In genomic region chr1:165353731-165354671, GRCh38 we compare ENCODE assay signal across 19 cellular contexts. TPM values are rescaled to one million over a fixed set of nuclear protein-coding genes. Genes with fewer than 3 reads are reported as not detected.
DNase-seq lines count a peak whose midpoint lies in the region; ATAC-seq and TF ChIP-seq lines count a peak whose summit lies in the region.
"Had no signal": no experiment of that assay in that cellular context is flagged by ENCODE, and none has a peak within 500 bp of the region (broad histone marks: within the 10 kb centered on the region; RNA-seq: fewer than 3 reads in every experiment).

No MANE protein-coding gene starts in this region.

- H3K4me3 ChIP-seq in endodermal cell (ENCODE audit: low read length), result peak overlapping the region; percentile 78
- H3K4me3 ChIP-seq: gastroesophageal sphincter, pancreas, SJSA1 had no signal

- DNase-seq in DMS53 treated with DMSO at 0.1 percent for 48 hours (lab: John Stamatoyannopoulos, UW; ENCODE audit: unreplicated experiment) (peak; percentile 39), endodermal cell (peak; percentile 73), hippocampal formation (lab: John Stamatoyannopoulos, UW) (no peak), substantia nigra (lab: John Stamatoyannopoulos, UW) (no peak), MCF 10A (ENCODE audit: unreplicated experiment) (no peak)
- DNase-seq in effector memory CD8-positive, alpha-beta T cell, result no peak
- DNase-seq: activated CD4-positive, alpha-beta memory T cell treated with anti-CD3 and anti-CD28 coated beads for 36 hours; kidney; NCI-H526 treated with DMSO at 0.1 percent for 48 hours; pancreas had no signal

- H3K36me3 Mint-ChIP-seq in endodermal cell (ENCODE audit: low read depth) (no peaks in the 10 kb centered on the region), nephron (ENCODE audit: low read depth) (no peaks in the 10 kb centered on the region), MCF 10A (ENCODE audit: insufficient read depth, unreplicated experiment) (no peaks in the 10 kb centered on the region)
- no peaks in the 10 kb centered on the region for H3K36me3 Mint-ChIP-seq in effector memory CD8-positive, alpha-beta T cell (ENCODE audit: insufficient read depth)
- H3K36me3 Mint-ChIP-seq: activated CD4-positive, alpha-beta memory T cell treated with anti-CD3 and anti-CD28 coated beads for 36 hours; IgD-negative memory B cell had no signal

- H3K9ac ChIP-seq in ES-I3 (ENCODE audit: low read depth, low read length) (peak overlapping the region; percentile 56; the same call in 1 of the 2 replicates), endodermal cell (ENCODE audit: extremely low read depth, low read length, poor library complexity, severe bottlenecking) (no peak overlapping the region)

- H3K27ac Mint-ChIP-seq in endodermal cell, result no peak overlapping the region
- peak overlapping the region in 1 of 3 experiments; percentile 21 for H3K27ac Mint-ChIP-seq in nephron
- H3K27ac Mint-ChIP-seq in effector memory CD8-positive, alpha-beta T cell, result no peak overlapping the region
- no peak overlapping the region for H3K27ac Mint-ChIP-seq in MCF 10A (ENCODE audit: low read depth, unreplicated experiment)
- H3K27ac Mint-ChIP-seq: activated CD4-positive, alpha-beta memory T cell treated with anti-CD3 and anti-CD28 coated beads for 36 hours; activated T-helper 2 cell treated with anti-CD3 and anti-CD28 coated beads, Interferon-gamma antibody, Interleukin-2, Interleukin-4, amounts not matched to agents 10 μg/mL and 5 μg/mL and 100 μg/mL, durations not matched to agents 14 hours and 24 hours and 36 hours; IgD-negative memory B cell had no signal

- POLR2A ChIA-PET in MCF 10A (lab: Yijun Ruan, JAX), result no interaction called here

- H3K27me3 Mint-ChIP-seq in endodermal cell (ENCODE audit: insufficient read depth) (peaks cover 96% of the 10 kb centered on the region), nephron (ENCODE audit: low read depth) (peaks cover 98% of the 10 kb centered on the region), MCF 10A (ENCODE audit: insufficient read depth, unreplicated experiment) (peaks cover 62% of the 10 kb centered on the region)
- peaks cover 78 to 88% of the 10 kb centered on the region in 2 donors for H3K27me3 Mint-ChIP-seq in effector memory CD8-positive, alpha-beta T cell

- H3K9me3 ChIP-seq in ES-I3 (ENCODE audit: control insufficient read depth, insufficient read depth, low read length), result no peaks in the 10 kb centered on the region
- no peaks in the 10 kb centered on the region for H3K9me3 ChIP-seq in endodermal cell (ENCODE audit: control insufficient read depth, low read length)
- H3K9me3 ChIP-seq: gastroesophageal sphincter, pancreas, SJSA1 had no signal

- H3K27me3 ChIP-seq in endodermal cell (ENCODE audit: control insufficient read depth, insufficient read depth, low read length, poor library complexity, severe bottlenecking), result peaks cover 100% of the 10 kb centered on the region

- H3K4me1 ChIP-seq in ES-I3 (ENCODE audit: insufficient read depth, low read length) (0 out of 2 replicates have a peak, but pooled peaks cover 9% of the 10 kb centered on the region), endodermal cell (ENCODE audit: control insufficient read depth, insufficient read depth, low read length) (peaks cover 34% of the 10 kb centered on the region)
- H3K4me1 ChIP-seq: pancreas, SJSA1 had no signal

- CTCF ChIA-PET in MCF 10A (lab: Yijun Ruan, JAX), result interaction anchor here (0.5 to 24.8 kb wide), 3 partner anchors 13 to 171 kb away, joined by 3 to 340 read pairs (median 6); no protein-coding TSS in a partner anchor

- H3K9me3 Mint-ChIP-seq in endodermal cell (no peaks in the 10 kb centered on the region), nephron (no peaks in the 10 kb centered on the region), MCF 10A (ENCODE audit: unreplicated experiment) (no peaks in the 10 kb centered on the region)
- H3K9me3 Mint-ChIP-seq in effector memory CD8-positive, alpha-beta T cell, result no peaks in the 10 kb centered on the region
- H3K9me3 Mint-ChIP-seq: activated CD4-positive, alpha-beta memory T cell treated with anti-CD3 and anti-CD28 coated beads for 36 hours; activated T-helper 2 cell treated with anti-CD3 and anti-CD28 coated beads, Interferon-gamma antibody, Interleukin-2, Interleukin-4, amounts not matched to agents 10 μg/mL and 5 μg/mL and 100 μg/mL, durations not matched to agents 14 hours and 24 hours and 36 hours; IgD-negative memory B cell had no signal

- TF ChIP-seq CTCF in endodermal cell (conservative IDR thresholded peaks at IDR 0.05), result no peak
- no peak for TF ChIP-seq CTCF in nephron (IDR thresholded peaks at IDR 0.05; ENCODE audit: unreplicated experiment in 3 of 3)
- TF ChIP-seq CTCF in MCF 10A (IDR thresholded peaks at IDR 0.05; ENCODE audit: unreplicated experiment), result no peak

- H3K27ac ChIP-seq in endodermal cell (ENCODE audit: low read depth, low read length) (no peak overlapping the region), substantia nigra (ENCODE audit: low read depth, low read length, poor library complexity, severe bottlenecking) (no peak overlapping the region)
- H3K27ac ChIP-seq: gastroesophageal sphincter, pancreas, SJSA1 had no signal

- no peaks in the 10 kb centered on the region for H3K36me3 ChIP-seq in ES-I3 (ENCODE audit: insufficient read depth, low read length)
- no peaks in the 10 kb centered on the region for H3K36me3 ChIP-seq in endodermal cell (ENCODE audit: control insufficient read depth, insufficient read depth, low read length)
- H3K36me3 ChIP-seq: gastroesophageal sphincter, pancreas, SJSA1 had no signal

- peaks cover 47% of the 10 kb centered on the region for H3K4me1 Mint-ChIP-seq in endodermal cell
- H3K4me1 Mint-ChIP-seq in nephron, result peaks cover 42% of the 10 kb centered on the region
- H3K4me1 Mint-ChIP-seq in effector memory CD8-positive, alpha-beta T cell (ENCODE audit: low read depth in 2 of 2), result peaks cover 9 to 17% of the 10 kb centered on the region in 2 donors
- H3K4me1 Mint-ChIP-seq in MCF 10A (ENCODE audit: insufficient read depth, unreplicated experiment), result no peaks in the 10 kb centered on the region

- no peak for ATAC-seq in effector memory CD8-positive, alpha-beta T cell (replicated peaks)
- ATAC-seq: gastroesophageal sphincter, pancreas had no signal

- intact Hi-C loops in MCF 10A (cut with micrococcal nuclease), result no loop called here

- H3K4me3 Mint-ChIP-seq in endodermal cell, result peak overlapping the region; percentile 64
- H3K4me3 Mint-ChIP-seq in nephron, result peak overlapping the region; percentile 60 to 86 (median 77)
- H3K4me3 Mint-ChIP-seq in effector memory CD8-positive, alpha-beta T cell, result no peak overlapping the region
- H3K4me3 Mint-ChIP-seq in MCF 10A (ENCODE audit: unreplicated experiment), result no peak overlapping the region
- H3K4me3 Mint-ChIP-seq: activated CD4-positive, alpha-beta memory T cell treated with anti-CD3 and anti-CD28 coated beads for 36 hours had no signal

- BruUV-seq in MCF 10A (replicated peaks; lab: Mats Ljungman, UMichigan), result no TSS peak

- WGBS in endodermal cell (ENCODE audit: insufficient coverage in 1 of 2, insufficient read length in 1 of 2), 2 experiments, result 2 to 10% methylated on average over 13 to 47 of the region's 52 CpGs

RNA-seq across cellular contexts. Expression of gene LMX1A, which starts 2.5 kb away (rescaled TPM):
- 1 to 10 TPM in 1 of 2 donors, under 1 TPM in 1; 0.13 to 1.6 TPM for total RNA-seq in endodermal cell
- polyA plus RNA-seq in endodermal cell (2013, experiment 1 of 2), result 5.7 TPM
- 5.8 TPM for polyA plus RNA-seq in endodermal cell (2013, experiment 2 of 2)
- not detected in 2 replicates for total RNA-seq in MCF 10A (2022)
- total RNA-seq: activated CD4-positive, alpha-beta memory T cell treated with anti-CD3 and anti-CD28 coated beads for 36 hours; activated T-helper 2 cell treated with anti-CD3 and anti-CD28 coated beads, Interferon-gamma antibody, Interleukin-2, Interleukin-4, amounts not matched to agents 10 μg/mL and 5 μg/mL and 100 μg/mL, durations not matched to agents 14 hours and 24 hours and 36 hours; kidney; OCI-LY7; pancreas; SJSA1; ureter had no signal
- polyA plus RNA-seq: BJ, IgD-negative memory B cell had no signal

Comparison
In these comparisons a context has a peak if more than half of its experiments do, and no peak if none do; other contexts are left out.
1. DNase-seq: peak in DMS53 treated with DMSO at 0.1 percent for 48 hours (single experiment) and endodermal cell (single experiment); none in hippocampal formation (0 of 2), effector memory CD8-positive, alpha-beta T cell (0 of 3), substantia nigra (0 of 49) and MCF 10A (single experiment).
2. H3K4me3 Mint-ChIP-seq: peak in endodermal cell (single experiment) and nephron (3 of 3); none in effector memory CD8-positive, alpha-beta T cell (0 of 2) and MCF 10A (single experiment).